Comparison of ENCODE assay signal across 1 cellular context in genomic region chr12:28192145-28192544, GRCh38.
TF ChIP-seq lines count a peak whose summit lies in the region.

No MANE protein-coding gene starts in this region.

TF ChIP-seq in SK-N-SH treated with all-trans-retinoic acid at 6 μM for 48 hours, 23 proteins besides CTCF, POLR2A, EP300 and RAD21 (continued from another document):
- TF ChIP-seq PATZ1 (CRISPR knock-in tag; IDR thresholded peaks at IDR 0.05; ENCODE audit: borderline replicate concordance) (no peak), TOX (CRISPR knock-in tag; IDR thresholded peaks at IDR 0.05; ENCODE audit: borderline replicate concordance) (no peak), TSHZ2 (CRISPR knock-in tag; IDR thresholded peaks at IDR 0.05) (no peak), SNAI2 (CRISPR knock-in tag; IDR thresholded peaks at IDR 0.05) (no peak), ESRRG (CRISPR knock-in tag; IDR thresholded peaks at IDR 0.05) (no peak), GLIS3 (CRISPR knock-in tag; IDR thresholded peaks at IDR 0.05) (no peak), CREB5 (CRISPR knock-in tag; IDR thresholded peaks at IDR 0.05; ENCODE audit: low read depth) (no peak), TCF4 (CRISPR knock-in tag; IDR thresholded peaks at IDR 0.05; ENCODE audit: borderline replicate concordance) (no peak)
TF ChIP-seq in SK-N-SH treated with all-trans-retinoic acid at 6 μM for 48 hours: peak in this region for 0.
